2 cellular contexts compared by ENCODE assay signal in the genomic region with DNA sequence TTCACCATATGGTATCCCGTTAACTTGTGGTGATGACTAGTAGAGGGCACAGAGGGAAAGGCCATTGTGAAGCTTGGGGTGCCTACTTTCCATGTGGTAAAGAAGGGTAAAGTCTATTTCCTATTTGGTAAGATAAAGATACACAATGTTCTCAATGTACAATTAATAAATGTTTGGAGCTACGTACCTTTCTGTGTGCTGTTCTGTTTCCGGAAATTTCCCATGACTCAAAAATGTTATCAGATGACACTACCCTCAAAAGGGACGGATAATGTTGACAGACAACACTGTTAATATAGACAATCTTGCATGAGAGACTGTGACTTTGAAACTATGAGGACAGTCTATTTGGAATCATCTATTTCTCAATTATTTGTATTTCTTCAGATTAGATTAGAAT.
TF ChIP-seq lines count a peak whose summit lies in the region.

No MANE protein-coding gene starts in this region.

TF ChIP-seq in K562, 482 proteins besides CTCF, POLR2A, EP300 and RAD21:
- TF ChIP-seq, protein P1, sequence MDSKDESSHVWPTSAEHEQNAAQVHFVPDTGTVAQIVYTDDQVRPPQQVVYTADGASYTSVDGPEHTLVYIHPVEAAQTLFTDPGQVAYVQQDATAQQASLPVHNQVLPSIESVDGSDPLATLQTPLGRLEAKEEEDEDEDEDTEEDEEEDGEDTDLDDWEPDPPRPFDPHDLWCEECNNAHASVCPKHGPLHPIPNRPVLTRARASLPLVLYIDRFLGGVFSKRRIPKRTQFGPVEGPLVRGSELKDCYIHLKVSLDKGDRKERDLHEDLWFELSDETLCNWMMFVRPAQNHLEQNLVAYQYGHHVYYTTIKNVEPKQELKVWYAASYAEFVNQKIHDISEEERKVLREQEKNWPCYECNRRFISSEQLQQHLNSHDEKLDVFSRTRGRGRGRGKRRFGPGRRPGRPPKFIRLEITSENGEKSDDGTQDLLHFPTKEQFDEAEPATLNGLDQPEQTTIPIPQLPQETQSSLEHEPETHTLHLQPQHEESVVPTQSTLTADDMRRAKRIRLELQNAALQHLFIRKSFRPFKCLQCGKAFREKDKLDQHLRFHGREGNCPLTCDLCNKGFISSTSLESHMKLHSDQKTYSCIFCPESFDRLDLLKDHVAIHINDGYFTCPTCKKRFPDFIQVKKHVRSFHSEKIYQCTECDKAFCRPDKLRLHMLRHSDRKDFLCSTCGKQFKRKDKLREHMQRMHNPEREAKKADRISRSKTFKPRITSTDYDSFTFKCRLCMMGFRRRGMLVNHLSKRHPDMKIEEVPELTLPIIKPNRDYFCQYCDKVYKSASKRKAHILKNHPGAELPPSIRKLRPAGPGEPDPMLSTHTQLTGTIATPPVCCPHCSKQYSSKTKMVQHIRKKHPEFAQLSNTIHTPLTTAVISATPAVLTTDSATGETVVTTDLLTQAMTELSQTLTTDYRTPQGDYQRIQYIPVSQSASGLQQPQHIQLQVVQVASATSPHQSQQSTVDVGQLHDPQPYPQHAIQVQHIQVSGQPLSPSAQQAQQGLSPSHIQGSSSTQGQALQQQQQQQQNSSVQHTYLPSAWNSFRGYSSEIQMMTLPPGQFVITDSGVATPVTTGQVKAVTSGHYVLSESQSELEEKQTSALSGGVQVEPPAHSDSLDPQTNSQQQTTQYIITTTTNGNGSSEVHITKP (IDR thresholded peaks at IDR 0.05; ENCODE audit: partially characterized antibody): peak; percentile 69
- TF ChIP-seq IRF2 (CRISPR knock-in tag; IDR thresholded peaks at IDR 0.05): no peak

TF ChIP-seq in HepG2, 621 proteins besides CTCF, POLR2A, EP300 and RAD21:
- TF ChIP-seq ZNF24 (IDR thresholded peaks at IDR 0.05) (no peak), ZNF382 (CRISPR knock-in tag; IDR thresholded peaks at IDR 0.05; ENCODE audit: borderline replicate concordance) (no peak), ARNT2 (CRISPR knock-in tag; IDR thresholded peaks at IDR 0.05; ENCODE audit: low read depth) (no peak)
- TF ChIP-seq, protein P2, sequence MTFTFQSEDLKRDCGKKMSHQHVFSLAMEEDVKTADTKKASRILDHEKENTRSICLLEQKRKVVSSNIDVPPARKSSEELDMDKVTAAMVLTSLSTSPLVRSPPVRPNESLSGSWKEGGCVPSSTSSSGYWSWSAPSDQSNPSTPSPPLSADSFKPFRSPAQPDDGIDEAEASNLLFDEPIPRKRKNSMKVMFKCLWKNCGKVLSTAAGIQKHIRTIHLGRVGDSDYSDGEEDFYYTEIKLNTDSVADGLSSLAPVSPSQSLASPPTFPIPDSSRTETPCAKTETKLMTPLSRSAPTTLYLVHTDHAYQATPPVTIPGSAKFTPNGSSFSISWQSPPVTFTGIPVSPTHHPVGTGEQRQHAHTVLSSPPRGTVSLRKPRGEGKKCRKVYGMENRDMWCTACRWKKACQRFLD (CRISPR knock-in tag; IDR thresholded peaks at IDR 0.05; ENCODE audit: borderline replicate concordance): no peak
TF ChIP-seq in HepG2: peak in this region for 0.
